ENCODE assay signal across 11 cellular contexts in genomic region chr9:715743-716400, GRCh38.
A peak's percentile ranks its signal among the peaks of the same experiment; 100 is the strongest.
DNase-seq lines count a peak whose midpoint lies in the region; ATAC-seq, FAIRE-seq and TF ChIP-seq lines count a peak whose summit lies in the region.
"Had no signal": no experiment of that assay in that cellular context is flagged by ENCODE, and none has a peak within 500 bp of the region (broad histone marks: within the 10 kb centered on the region; RNA-seq: fewer than 3 reads in every experiment).

No MANE protein-coding gene starts in this region.

- POLR2A ChIA-PET in RWPE1 (lab: Yijun Ruan, JAX; ENCODE audit: low non-redundant PET): no interaction called here

- peak overlapping the region; percentile 22 for H3K4me2 ChIP-seq in osteoblast (ENCODE audit: insufficient read depth, low read length)
- H3K4me2 ChIP-seq: A549 had no signal

- H3K27ac ChIP-seq in osteoblast (ENCODE audit: low read depth, low read length) (peak overlapping the region; percentile 57), RWPE1 (no peak overlapping the region)
- H3K27ac ChIP-seq: A549 had no signal

- peak; percentile 77 for ATAC-seq in Right ventricle myocardium inferior
- ATAC-seq in HG03460 (IDR thresholded peaks at IDR 0.05; ENCODE audit: unreplicated experiment): no peak
- ATAC-seq: A549 had no signal

- CTCF ChIA-PET in RWPE1 (lab: Yijun Ruan, JAX): no interaction called here

- intact Hi-C loops in Right ventricle myocardium inferior (cut with DNase I) (loop anchor here (2.0 kb wide), 1 partner anchor 21 kb away; no protein-coding TSS in a partner anchor), cardiac septum (cut with DNase I) (no loop called here)

- H2AFZ ChIP-seq in osteoblast (ENCODE audit: low read length): no peak overlapping the region

- H4K20me1 ChIP-seq in osteoblast (ENCODE audit: insufficient read depth, low read length): peaks cover 4% of the 10 kb centered on the region

- H3K27me3 ChIP-seq in osteoblast (ENCODE audit: insufficient read depth, low read length): no peaks in the 10 kb centered on the region

- FAIRE-seq in frontal cortex (lab: Jason Lieb, UNC): peak; percentile 74
- FAIRE-seq: A549 had no signal

- no peak for TF ChIP-seq CTCF in osteoblast (IDR thresholded peaks at IDR 0.05; ENCODE audit: extremely low read depth, low read depth, low read length)
- TF ChIP-seq CTCF in RWPE1 (conservative IDR thresholded peaks at IDR 0.05; ENCODE audit: low read depth): no peak

- H3K4me1 ChIP-seq in osteoblast (ENCODE audit: insufficient read depth, low read length): peaks cover 30% of the 10 kb centered on the region

- no peaks in the 10 kb centered on the region for H3K9me3 ChIP-seq in osteoblast (ENCODE audit: low read depth, low read length)
- H3K9me3 ChIP-seq: A549 had no signal

- peaks cover 84% of the 10 kb centered on the region for H3K79me2 ChIP-seq in osteoblast (ENCODE audit: insufficient read depth, low read length)

- no peak for DNase-seq in Right ventricle myocardium inferior (ENCODE audit: missing footprints)
- DNase-seq in cardiac septum (ENCODE audit: low spot score): no peak
- DNase-seq in frontal cortex (ENCODE audit: low spot score in 2 of 2): peak; percentile 48 to 53
- peak; percentile 62 for DNase-seq in osteoblast (ENCODE audit: insufficient read length, low spot score, missing footprints)
- DNase-seq in activated CD4-positive, alpha-beta T cell treated with anti-CD3 and anti-CD28 coated beads, Interleukin-2, amount 50 U/mL, for 4 hours: no peak
- DNase-seq in RWPE1 (ENCODE audit: low spot score): no peak
- no peak for DNase-seq in DMS 273 (lab: John Stamatoyannopoulos, UW; ENCODE audit: unreplicated experiment)
- DNase-seq: activated CD8-positive, alpha-beta memory T cell treated with anti-CD3 and anti-CD28 coated beads, Interleukin-2, amount 50 U/mL, for 48 hours; T-helper 2 cell had no signal

- H3K36me3 ChIP-seq in osteoblast (ENCODE audit: insufficient read depth, low read length): peaks cover 41% of the 10 kb centered on the region

- no peak overlapping the region for H3K4me3 ChIP-seq in osteoblast (ENCODE audit: insufficient read depth, low read length)
- H3K4me3 ChIP-seq: A549 had no signal

Comparison
In these comparisons a context has a peak if more than half of its experiments do, and no peak if none do; other contexts are left out.
1. DNase-seq: peak in frontal cortex (2 of 2) and osteoblast (single experiment); none in Right ventricle myocardium inferior (single experiment), cardiac septum (single experiment), activated CD4-positive, alpha-beta T cell treated with anti-CD3 and anti-CD28 coated beads, Interleukin-2, amount 50 U/mL, for 4 hours (0 of 2), RWPE1 (single experiment) and DMS 273 (single experiment).